In genomic region chr15:56608140-56608778, GRCh38 we compare ENCODE assay signal across 12 cellular contexts.
DNase-seq lines count a peak whose midpoint lies in the region; ATAC-seq and TF ChIP-seq lines count a peak whose summit lies in the region.
"Had no signal": no experiment of that assay in that cellular context is flagged by ENCODE, and none has a peak within 500 bp of the region (broad histone marks: within the 10 kb centered on the region; RNA-seq: fewer than 3 reads in every experiment).

No MANE protein-coding gene starts in this region.

- peaks cover 16 to 30% (median 24%) of the 10 kb centered on the region in 11 experiments for H3K9me3 ChIP-seq in BLaER1 treated with 17β-estradiol and CSF1 and Interleukin-3, amounts not matched to agents 10 nM and 100 nM (replicated peaks in 1 of 11)
- peaks cover 17% of the 10 kb centered on the region; the same call in 1 of the 2 replicates for H3K9me3 ChIP-seq in SU-DHL-6 (ENCODE audit: insufficient read depth, low read length)

- H3K4me1 ChIP-seq in BLaER1 treated with 17β-estradiol and CSF1 and Interleukin-3, amounts not matched to agents 10 nM and 100 nM, result peaks cover 15 to 36% (median 26%) of the 10 kb centered on the region in 10 experiments; a peak in 19 of 20 replicates

- H3K9me2 ChIP-seq in SU-DHL-6 (replicated peaks; ENCODE audit: insufficient read depth, low read length), result no peaks in the 10 kb centered on the region

- no peak overlapping the region for H3K4me3 Mint-ChIP-seq in glutamatergic neuron (ENCODE audit: unreplicated experiment)

- H3K27me3 ChIP-seq in BLaER1 treated with 17β-estradiol and CSF1 and Interleukin-3, amounts not matched to agents 10 nM and 100 nM, result no peaks in the 10 kb centered on the region
- no peaks in the 10 kb centered on the region for H3K27me3 ChIP-seq in SU-DHL-6 (ENCODE audit: low read length)

- H3K9me3 Mint-ChIP-seq in glutamatergic neuron (ENCODE audit: unreplicated experiment), result no peaks in the 10 kb centered on the region

- H3F3A ChIP-seq in SU-DHL-6 (ENCODE audit: insufficient read depth), result peaks cover 34% of the 10 kb centered on the region

- ATAC-seq in GM19351 (IDR thresholded peaks at IDR 0.05; ENCODE audit: unreplicated experiment) (peak; percentile 96), HG03045 (IDR thresholded peaks at IDR 0.05; ENCODE audit: unreplicated experiment) (peak; percentile 97)

- no peak overlapping the region for H3K27ac Mint-ChIP-seq in glutamatergic neuron (ENCODE audit: unreplicated experiment)

- TF ChIP-seq CTCF in SU-DHL-6 (IDR thresholded peaks at IDR 0.05; ENCODE audit: insufficient read depth, low read length, poor library complexity, severe bottlenecking) (no peak), glutamatergic neuron (IDR thresholded peaks at IDR 0.05; ENCODE audit: partially characterized antibody, unreplicated experiment) (no peak)

- no peaks in the 10 kb centered on the region for H3K36me3 ChIP-seq in BLaER1 treated with 17β-estradiol and CSF1 and Interleukin-3, amounts not matched to agents 10 nM and 100 nM
- H3K36me3 ChIP-seq in SU-DHL-6 (ENCODE audit: low read length), result no peaks in the 10 kb centered on the region

- no peak overlapping the region for H2AFZ ChIP-seq in SU-DHL-6 (ENCODE audit: low read depth, low read length, severe bottlenecking)

- H4K20me1 ChIP-seq in BLaER1 treated with 17β-estradiol and CSF1 and Interleukin-3, amounts not matched to agents 10 nM and 100 nM, result no peaks in the 10 kb centered on the region
- no peaks in the 10 kb centered on the region for H4K20me1 ChIP-seq in SU-DHL-6 (ENCODE audit: low read depth, low read length)

- no peak overlapping the region for H3K9ac ChIP-seq in BLaER1 treated with 17β-estradiol and CSF1 and Interleukin-3, amounts not matched to agents 10 nM and 100 nM
- peak overlapping the region; percentile 45 for H3K9ac ChIP-seq in SU-DHL-6 (ENCODE audit: low read length)

- H3K4me2 ChIP-seq in BLaER1 treated with 17β-estradiol and CSF1 and Interleukin-3, amounts not matched to agents 10 nM and 100 nM, result peak overlapping the region in 10 of 11 experiments; percentile 4 to 77 (median 54); a peak in 18 of 22 replicates
- peak overlapping the region; percentile 92 for H3K4me2 ChIP-seq in SU-DHL-6 (ENCODE audit: low read depth, low read length, poor library complexity, severe bottlenecking)

- H3K4me3 ChIP-seq in BLaER1 treated with 17β-estradiol and CSF1 and Interleukin-3, amounts not matched to agents 10 nM and 100 nM, result no peak overlapping the region
- peak overlapping the region; percentile 35 for H3K4me3 ChIP-seq in SU-DHL-6 (ENCODE audit: insufficient read depth, low read length, poor library complexity, severe bottlenecking)

- H3K27me3 Mint-ChIP-seq in glutamatergic neuron (ENCODE audit: unreplicated experiment), result peaks cover 1% of the 10 kb centered on the region

- DNase-seq in D341Med (ENCODE audit: low spot score), result no peak
- DNase-seq in HK-2 (ENCODE audit: unreplicated experiment), result no peak
- DNase-seq in SW 1271 (lab: John Stamatoyannopoulos, UW), result no peak
- no peak for DNase-seq in glutamatergic neuron
- DNase-seq: activated naive CD4-positive, alpha-beta T cell treated with Interleukin-2 at 50 U/mL for 16 hours; AML-193; SHP77 treated with DMSO at 0.1 percent for 48 hours; stimulated activated naive CD4-positive, alpha-beta T cell treated with Interleukin-2 at 50 U/mL for 16 hours had no signal

- H3K4me1 Mint-ChIP-seq in glutamatergic neuron (ENCODE audit: low read depth, unreplicated experiment), result no peaks in the 10 kb centered on the region

- no peak overlapping the region; a peak in 2 of 22 replicates for H3K27ac ChIP-seq in BLaER1 treated with 17β-estradiol and CSF1 and Interleukin-3, amounts not matched to agents 10 nM and 100 nM
- H3K27ac ChIP-seq in SU-DHL-6 (ENCODE audit: low read depth, low read length), result peak overlapping the region; percentile 98

- no peaks in the 10 kb centered on the region for H3K79me2 ChIP-seq in SU-DHL-6 (ENCODE audit: insufficient read depth, low read length)

- no peaks in the 10 kb centered on the region for H3K36me3 Mint-ChIP-seq in glutamatergic neuron (ENCODE audit: unreplicated experiment)
